Comparison of ENCODE assay signal across 11 cellular contexts in genomic region chr17:32491371-32492280, GRCh38. TPM values are rescaled to one million over a fixed set of nuclear protein-coding genes. Genes with fewer than 3 reads are reported as not detected.
DNase-seq lines count a peak whose midpoint lies in the region; ATAC-seq and TF ChIP-seq lines count a peak whose summit lies in the region.
"Had no signal": no experiment of that assay in that cellular context is flagged by ENCODE, and none has a peak within 500 bp of the region (broad histone marks: within the 10 kb centered on the region; RNA-seq: fewer than 3 reads in every experiment).

No MANE protein-coding gene starts in this region.

- peak; percentile 74 for DNase-seq in activated CD4-positive, alpha-beta T cell treated with anti-CD3 and anti-CD28 coated beads, Interleukin-2, amount 10 ng/mL, durations not matched to agents 24 days and 14 days
- DNase-seq in activated CD4-positive, alpha-beta T cell treated with anti-CD3 and anti-CD28 coated beads for 1 hour: no peak
- DNase-seq in RWPE2 (ENCODE audit: low spot score) (no peak), chondrocyte (ENCODE audit: low spot score) (peak; percentile 76), osteocyte (ENCODE audit: extremely low spot score, unreplicated experiment) (no peak), NCI-H2171 treated with DMSO at 0.1 percent for 48 hours (lab: John Stamatoyannopoulos, UW) (no peak), A172 (ENCODE audit: low spot score) (no peak)
- DNase-seq in stimulated activated naive CD8-positive, alpha-beta T cell treated with anti-CD3 and anti-CD28 coated beads, Interleukin-15, Interleukin-2, amounts not matched to agents 100 U/mL and 50 U/mL, for 24 hours: peak; percentile 67
- DNase-seq: activated CD8-positive, alpha-beta memory T cell treated with anti-CD3 and anti-CD28 coated beads, Interleukin-2, amount 10 ng/mL, durations not matched to agents 7 days and 5 days had no signal

- peak overlapping the region; percentile 4 for H3K27ac ChIP-seq in RWPE2 (ENCODE audit: poor library complexity, severe bottlenecking)
- H3K27ac ChIP-seq: KMS-11, prostate gland had no signal

- H3K4me3 Mint-ChIP-seq in activated CD4-positive, alpha-beta T cell treated with anti-CD3 and anti-CD28 coated beads, Interleukin-2, amount 10 ng/mL, durations not matched to agents 24 days and 14 days: peak overlapping the region; percentile 51
- no peak overlapping the region for H3K4me3 Mint-ChIP-seq in chondrocyte (ENCODE audit: unreplicated experiment)
- H3K4me3 Mint-ChIP-seq in osteocyte (ENCODE audit: unreplicated experiment): no peak overlapping the region
- H3K4me3 Mint-ChIP-seq: activated CD8-positive, alpha-beta memory T cell treated with anti-CD3 and anti-CD28 coated beads, Interleukin-2, amount 10 ng/mL, durations not matched to agents 7 days and 5 days had no signal

- intact Hi-C loops in activated CD4-positive, alpha-beta T cell treated with anti-CD3 and anti-CD28 coated beads, Interleukin-2, amount 10 ng/mL, durations not matched to agents 24 days and 14 days (cut with micrococcal nuclease): loop anchor here (1.0 kb wide), 2 partner anchors 32 to 60 kb away; no protein-coding TSS in a partner anchor

- peaks cover 13% of the 10 kb centered on the region for H3K36me3 ChIP-seq in RWPE2 (ENCODE audit: low read depth)
- H3K36me3 ChIP-seq: prostate gland had no signal

- TF ChIP-seq CTCF in RWPE2 (IDR thresholded peaks at IDR 0.05; ENCODE audit: poor library complexity, severe bottlenecking) (no peak), chondrocyte (IDR thresholded peaks at IDR 0.05) (no peak), osteocyte (IDR thresholded peaks at IDR 0.05) (no peak)

- no peak for ATAC-seq in RWPE2 (ENCODE audit: low read depth)
- ATAC-seq in stimulated activated naive CD8-positive, alpha-beta T cell treated with anti-CD3 and anti-CD28 coated beads, Interleukin-15, Interleukin-2, amounts not matched to agents 100 U/mL and 50 U/mL, for 24 hours: no peak
- ATAC-seq: activated CD8-positive, alpha-beta memory T cell treated with anti-CD3 and anti-CD28 coated beads, Interleukin-2, amount 10 ng/mL, durations not matched to agents 7 days and 5 days had no signal

- peak overlapping the region; percentile 1 for H3K27ac Mint-ChIP-seq in activated CD4-positive, alpha-beta T cell treated with anti-CD3 and anti-CD28 coated beads, Interleukin-2, amount 10 ng/mL, durations not matched to agents 24 days and 14 days
- H3K27ac Mint-ChIP-seq in chondrocyte (ENCODE audit: unreplicated experiment) (no peak overlapping the region), osteocyte (ENCODE audit: unreplicated experiment) (no peak overlapping the region)

- no peak overlapping the region for H3K4me3 ChIP-seq in RWPE2 (ENCODE audit: severe bottlenecking)
- H3K4me3 ChIP-seq: prostate gland had no signal

- no peaks in the 10 kb centered on the region for H3K27me3 Mint-ChIP-seq in activated CD4-positive, alpha-beta T cell treated with anti-CD3 and anti-CD28 coated beads, Interleukin-2, amount 10 ng/mL, durations not matched to agents 24 days and 14 days
- H3K27me3 Mint-ChIP-seq in chondrocyte (ENCODE audit: low read depth): no peaks in the 10 kb centered on the region
- H3K27me3 Mint-ChIP-seq in osteocyte (ENCODE audit: unreplicated experiment): no peaks in the 10 kb centered on the region

- no peaks in the 10 kb centered on the region for H3K27me3 ChIP-seq in RWPE2 (ENCODE audit: insufficient read depth, poor library complexity, severe bottlenecking)

- H3K4me1 Mint-ChIP-seq in activated CD4-positive, alpha-beta T cell treated with anti-CD3 and anti-CD28 coated beads, Interleukin-2, amount 10 ng/mL, durations not matched to agents 24 days and 14 days: peaks cover 44% of the 10 kb centered on the region
- H3K4me1 Mint-ChIP-seq in chondrocyte (ENCODE audit: low read depth): peaks cover 20% of the 10 kb centered on the region
- peaks cover 15% of the 10 kb centered on the region for H3K4me1 Mint-ChIP-seq in osteocyte (ENCODE audit: unreplicated experiment)

- H3K9me3 ChIP-seq in RWPE2 (ENCODE audit: severe bottlenecking): no peaks in the 10 kb centered on the region
- H3K9me3 ChIP-seq: prostate gland had no signal

- peaks cover 26% of the 10 kb centered on the region for H3K36me3 Mint-ChIP-seq in activated CD4-positive, alpha-beta T cell treated with anti-CD3 and anti-CD28 coated beads, Interleukin-2, amount 10 ng/mL, durations not matched to agents 24 days and 14 days (ENCODE audit: low read depth)
- H3K36me3 Mint-ChIP-seq in chondrocyte (ENCODE audit: low read depth) (no peaks in the 10 kb centered on the region), osteocyte (ENCODE audit: unreplicated experiment) (no peaks in the 10 kb centered on the region)

- no peaks in the 10 kb centered on the region for H3K9me3 Mint-ChIP-seq in activated CD4-positive, alpha-beta T cell treated with anti-CD3 and anti-CD28 coated beads, Interleukin-2, amount 10 ng/mL, durations not matched to agents 24 days and 14 days
- no peaks in the 10 kb centered on the region for H3K9me3 Mint-ChIP-seq in chondrocyte (ENCODE audit: low read depth)
- H3K9me3 Mint-ChIP-seq in osteocyte (ENCODE audit: unreplicated experiment): no peaks in the 10 kb centered on the region

- peaks cover 6% of the 10 kb centered on the region for H3K4me1 ChIP-seq in RWPE2 (ENCODE audit: insufficient read depth, poor library complexity, severe bottlenecking)
- H3K4me1 ChIP-seq: prostate gland had no signal

RNA-seq across cellular contexts. Expression of gene CDK5R1, which starts 4.8 kb away (rescaled TPM):
- 7.2 and 8.2 TPM in 2 replicates for total RNA-seq in activated CD4-positive, alpha-beta T cell treated with anti-CD3 and anti-CD28 coated beads, Interleukin-2, amount 10 ng/mL, durations not matched to agents 24 days and 14 days
- total RNA-seq in chondrocyte (1.8 to 2.3 TPM (median 2.1 TPM) in 3 replicates), osteocyte (1.4 and 1.8 TPM in 2 replicates)
- total RNA-seq in A172 (2014; rRNA removed; shearing (Covaris generic)): 5.0 and 6.3 TPM in 2 replicates

RNA-seq across cellular contexts. Expression of gene PSMD11, which starts 47.3 kb away (rescaled TPM):
- total RNA-seq in activated CD4-positive, alpha-beta T cell treated with anti-CD3 and anti-CD28 coated beads, Interleukin-2, amount 10 ng/mL, durations not matched to agents 24 days and 14 days: 217 and 222 TPM in 2 replicates
- total RNA-seq in chondrocyte (80.7 to 105 TPM (median 85.9 TPM) in 3 replicates), osteocyte (81.6 and 85.0 TPM in 2 replicates)
- total RNA-seq in A172 (2014; rRNA removed; shearing (Covaris generic)): 214 and 304 TPM in 2 replicates

Comparison
In these comparisons a context has a peak if more than half of its experiments do, and no peak if none do; other contexts are left out.
1. DNase-seq: peak in activated CD4-positive, alpha-beta T cell treated with anti-CD3 and anti-CD28 coated beads, Interleukin-2, amount 10 ng/mL, durations not matched to agents 24 days and 14 days (single experiment), chondrocyte (single experiment) and stimulated activated naive CD8-positive, alpha-beta T cell treated with anti-CD3 and anti-CD28 coated beads, Interleukin-15, Interleukin-2, amounts not matched to agents 100 U/mL and 50 U/mL, for 24 hours (single experiment); none in activated CD4-positive, alpha-beta T cell treated with anti-CD3 and anti-CD28 coated beads for 1 hour (single experiment), RWPE2 (single experiment), osteocyte (single experiment), NCI-H2171 treated with DMSO at 0.1 percent for 48 hours (single experiment) and A172 (single experiment).